Comparison of ENCODE assay signal across 23 cellular contexts in the genomic region with DNA sequence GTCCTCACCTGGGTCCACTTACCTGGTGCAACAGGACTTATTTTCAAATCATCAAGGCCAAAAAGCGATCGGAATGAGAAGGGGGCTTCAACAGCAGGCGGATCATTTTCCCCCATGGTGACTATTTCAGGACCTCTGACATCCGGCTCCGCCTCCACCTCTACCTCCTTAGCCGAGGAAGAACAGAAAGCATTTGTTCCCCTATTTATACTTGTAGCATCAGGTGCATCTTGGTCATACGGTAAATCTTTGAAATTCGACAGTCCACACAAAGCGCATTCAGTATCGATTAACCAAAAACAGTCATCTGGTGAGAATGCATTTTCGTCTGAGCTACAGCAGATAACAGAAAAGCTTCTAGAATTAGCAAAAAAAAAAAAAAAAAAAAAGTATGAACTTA. TPM values are rescaled to one million over a fixed set of nuclear protein-coding genes. Genes with fewer than 3 reads are reported as not detected.
"Had no signal": no experiment of that assay in that cellular context is flagged by ENCODE, and none has a peak within 500 bp of the region (broad histone marks: within the 10 kb centered on the region; RNA-seq: fewer than 3 reads in every experiment).

No MANE protein-coding gene starts in this region.

- H3K36me3 ChIP-seq: colonic mucosa, lower lobe of right lung, neutrophil, right lobe of liver, thoracic aorta, uterus, WERI-Rb-1 had no signal

- H3K79me2 ChIP-seq: parathyroid adenoma had no signal

- H2AFZ ChIP-seq: parathyroid adenoma had no signal

- H3K4me3 Mint-ChIP-seq: central memory CD8-positive, alpha-beta T cell; natural killer cell had no signal

- H3K27me3 Mint-ChIP-seq: central memory CD8-positive, alpha-beta T cell had no signal

- H3K27ac Mint-ChIP-seq: natural killer cell had no signal

- H3K4me1 ChIP-seq: colonic mucosa, foreskin keratinocyte, parathyroid adenoma, right lobe of liver, uterus had no signal

- H3K36me3 Mint-ChIP-seq: natural killer cell had no signal

- H3K4me3 ChIP-seq: body of pancreas, colonic mucosa, lower lobe of right lung, right lobe of liver, thoracic aorta, uterus had no signal

- H3K9me3 ChIP-seq: body of pancreas, colonic mucosa, lower lobe of right lung, neutrophil, right lobe of liver, thoracic aorta, uterus had no signal

- H3K4me1 Mint-ChIP-seq: natural killer cell had no signal

- H3K27me3 ChIP-seq: body of pancreas, colonic mucosa, neutrophil, right lobe of liver, uterus had no signal

- H3K27ac ChIP-seq: colonic mucosa, foreskin keratinocyte, neutrophil, parathyroid adenoma, right lobe of liver, thoracic aorta, uterus, WERI-Rb-1 had no signal

- DNase-seq: activated CD4-positive, alpha-beta T cell treated with anti-CD3 and anti-CD28 coated beads for 1 hour; activated CD4-positive, alpha-beta T cell treated with anti-CD3 and anti-CD28 coated beads, Interleukin-2, amount 50 U/mL, for 48 hours; activated naive CD4-positive, alpha-beta T cell treated with Interleukin-2 at 50 U/mL for 16 hours; colonic mucosa; hippocampal formation; natural killer cell; stimulated activated CD4-positive, alpha-beta T cell treated with anti-CD3 and anti-CD28 coated beads, Interleukin-4, amount 100 ng/mL, for 1 hour; uterus; WERI-Rb-1 had no signal

- ATAC-seq: foreskin keratinocyte, left colon, natural killer cell had no signal

- H3K9ac ChIP-seq: parathyroid adenoma had no signal

- FAIRE-seq: islet of Langerhans, small intestine had no signal

- H3K9me3 Mint-ChIP-seq: central memory CD8-positive, alpha-beta T cell; natural killer cell had no signal

RNA-seq across cellular contexts. Expression of a gene that starts 0.6 kb away (rescaled TPM):
- total RNA-seq: fibroblast of lung, foreskin keratinocyte, thoracic aorta had no signal
- polyA plus RNA-seq: fibroblast of lung, foreskin keratinocyte had no signal

RNA-seq across cellular contexts. Expression of a gene that starts 8.4 kb away (rescaled TPM):
- total RNA-seq: epithelial cell of proximal tubule, fibroblast of lung, foreskin keratinocyte had no signal
- polyA plus RNA-seq: fibroblast of lung, foreskin keratinocyte had no signal

RNA-seq across cellular contexts. Expression of a gene that starts 29.0 kb away (rescaled TPM):
- total RNA-seq: epithelial cell of proximal tubule; fibroblast of lung; foreskin keratinocyte; lower lobe of right lung; natural killer cell; right lobe of liver; T-helper 2 cell treated with Interferon-gamma antibody and Interleukin-4, amounts not matched to agents 100 ng/mL and 5 ng/mL, for 36 hours; uterus had no signal
- polyA plus RNA-seq: fibroblast of lung, foreskin keratinocyte had no signal

RNA-seq across cellular contexts. Expression of a gene that starts 44.5 kb away (rescaled TPM):
- total RNA-seq: epithelial cell of proximal tubule; fibroblast of lung; foreskin keratinocyte; lower lobe of right lung; natural killer cell; T-helper 2 cell treated with Interferon-gamma antibody and Interleukin-4, amounts not matched to agents 100 ng/mL and 5 ng/mL, for 36 hours; uterus had no signal
- polyA plus RNA-seq: fibroblast of lung, foreskin keratinocyte had no signal
